ENCODE assay signal across 9 cellular contexts in the genomic region with DNA sequence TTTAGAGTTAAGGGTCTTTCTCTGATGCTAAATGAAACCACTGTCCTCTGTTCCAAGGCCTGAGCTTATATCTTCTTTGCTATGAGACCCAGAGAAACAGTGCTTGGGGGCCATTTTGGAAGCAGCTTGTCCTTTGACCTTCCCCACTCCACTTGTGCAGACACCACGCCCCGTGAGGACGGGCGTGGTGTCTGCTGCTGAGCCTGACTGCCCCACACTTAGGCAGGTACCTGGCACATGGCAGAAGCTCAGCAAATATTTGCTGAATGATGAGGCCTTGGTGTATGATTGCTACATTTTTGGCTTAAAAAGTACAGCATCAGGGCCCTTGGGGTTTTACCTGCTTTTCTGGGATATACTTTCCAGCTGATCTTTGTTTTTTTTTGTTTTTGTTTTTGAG.
DNase-seq lines count a peak whose midpoint lies in the region; ATAC-seq, FAIRE-seq and TF ChIP-seq lines count a peak whose summit lies in the region.
"Had no signal": no experiment of that assay in that cellular context is flagged by ENCODE, and none has a peak within 500 bp of the region (broad histone marks: within the 10 kb centered on the region; RNA-seq: fewer than 3 reads in every experiment).

No MANE protein-coding gene starts in this region.

- no peak overlapping the region for H2BK120ac ChIP-seq in mesenchymal stem cell (ENCODE audit: low read depth, low read length)

- intact Hi-C loops in heart left ventricle (cut with DNase I) = no loop called here
- intact Hi-C loops in left ventricle myocardium superior (cut with micrococcal nuclease) = no loop called here
- intact Hi-C loops in adrenal gland (cut with DNase I) = no loop called here

- no peak overlapping the region for H3K23ac ChIP-seq in mesenchymal stem cell (ENCODE audit: low read length in 2 of 2)

- no peak overlapping the region for H2BK12ac ChIP-seq in mesenchymal stem cell (ENCODE audit: low read length in 2 of 2)

- no peak for FAIRE-seq in GM12891 (lab: Jason Lieb, UNC)

- H3K4me2 ChIP-seq in mesenchymal stem cell (ENCODE audit: low read length, poor library complexity, severe bottlenecking) = no peak overlapping the region

- no peaks in the 10 kb centered on the region for H3K27me3 ChIP-seq in heart left ventricle
- H3K27me3 ChIP-seq in adrenal gland = no peaks in the 10 kb centered on the region
- no peaks in the 10 kb centered on the region for H3K27me3 ChIP-seq in mesenchymal stem cell (ENCODE audit: control insufficient read depth in 1 of 2, insufficient read depth in 1 of 2, low read length in 2 of 2)

- DNase-seq in heart left ventricle = no peak
- DNase-seq in left ventricle myocardium superior = no peak
- no peak for DNase-seq in adrenal gland
- DNase-seq in mesenchymal stem cell = no peak
- no peak for DNase-seq in nucleus accumbens (lab: John Stamatoyannopoulos, UW)
- no peak for DNase-seq in GM12891 (ENCODE audit: insufficient read length, low spot score)
- DNase-seq in COLO829 (ENCODE audit: low spot score) = no peak
- DNase-seq: H7 had no signal

- H3K9me3 ChIP-seq in heart left ventricle = no peaks in the 10 kb centered on the region
- no peaks in the 10 kb centered on the region for H3K9me3 ChIP-seq in adrenal gland (replicated peaks in 1 of 3)
- H3K9me3 ChIP-seq in mesenchymal stem cell (ENCODE audit: control insufficient read depth, low read length) = no peaks in the 10 kb centered on the region

- peak overlapping the region; percentile 84 for H2BK15ac ChIP-seq in mesenchymal stem cell (ENCODE audit: low read depth, poor library complexity, severe bottlenecking)

- peak overlapping the region in 1 of 12 donors; percentile 8 for H3K4me3 ChIP-seq in heart left ventricle
- no peak overlapping the region for H3K4me3 ChIP-seq in adrenal gland
- no peak overlapping the region for H3K4me3 ChIP-seq in mesenchymal stem cell (ENCODE audit: insufficient read depth in 1 of 2, low read depth in 1 of 2, low read length in 2 of 2)

- H3K4me1 ChIP-seq in heart left ventricle = peaks cover 2 to 100% (median 69%) of the 10 kb centered on the region in 12 donors
- peaks cover 39 to 66% of the 10 kb centered on the region in 2 donors for H3K4me1 ChIP-seq in adrenal gland (replicated peaks in 1 of 2)
- peaks cover 11% of the 10 kb centered on the region for H3K4me1 ChIP-seq in mesenchymal stem cell (ENCODE audit: control insufficient read depth, insufficient read depth, low read depth, low read length)

- H3K27ac ChIP-seq in heart left ventricle = peak overlapping the region; percentile 37 to 89 (median 81)
- H3K27ac ChIP-seq in adrenal gland = peak overlapping the region in 4 of 5 donors; percentile 41 to 82 (median 67)
- H3K27ac ChIP-seq in mesenchymal stem cell (ENCODE audit: low read length, poor library complexity, severe bottlenecking) = peak overlapping the region; percentile 69

- H3K14ac ChIP-seq in mesenchymal stem cell (ENCODE audit: low read length in 2 of 2) = no peak overlapping the region

- 58 to 82% (median 70%) methylated on average over 4 of the region's 4 CpGs for WGBS in heart left ventricle, 4 donors
- WGBS in adrenal gland, 4 donors = 67 to 91% (median 84%) methylated on average over 4 of the region's 4 CpGs
- WGBS in mesenchymal stem cell = 91% methylated on average over 4 of the region's 4 CpGs

- H3K9ac ChIP-seq in mesenchymal stem cell (ENCODE audit: low read length) = no peak overlapping the region

- H3K79me1 ChIP-seq in mesenchymal stem cell (replicated peaks; ENCODE audit: low read length, poor library complexity, severe bottlenecking) = peaks cover 22% of the 10 kb centered on the region

- H2AFZ ChIP-seq in mesenchymal stem cell (ENCODE audit: low read depth, low read length) = no peak overlapping the region

- H2BK5ac ChIP-seq in mesenchymal stem cell (ENCODE audit: low read depth, low read length, poor library complexity, severe bottlenecking) = no peak overlapping the region

- no peak overlapping the region for H4K8ac ChIP-seq in mesenchymal stem cell (ENCODE audit: low read length)

- H2AK5ac ChIP-seq in mesenchymal stem cell (ENCODE audit: low read length, severe bottlenecking) = peak overlapping the region; percentile 85

- no peak for TF ChIP-seq POLR2A in heart left ventricle (IDR thresholded peaks at IDR 0.05)
- no peak for TF ChIP-seq POLR2A in adrenal gland (IDR thresholded peaks at IDR 0.05)
- no peak for TF ChIP-seq POLR2A in GM12891 (IDR thresholded peaks at IDR 0.05; ENCODE audit: low read depth, low read length)

- H4K91ac ChIP-seq in mesenchymal stem cell (ENCODE audit: low read length) = no peak overlapping the region

- peak overlapping the region in 1 of 2 experiments; percentile 24 for H3K18ac ChIP-seq in mesenchymal stem cell (ENCODE audit: low read depth in 1 of 2, low read length in 2 of 2)

- peaks cover 0 to 9% (median 2%) of the 10 kb centered on the region in 9 donors for H3K36me3 ChIP-seq in heart left ventricle
- H3K36me3 ChIP-seq in adrenal gland (replicated peaks in 1 of 2) = no peaks in the 10 kb centered on the region
- H3K36me3 ChIP-seq in mesenchymal stem cell (ENCODE audit: control insufficient read depth in 1 of 2, insufficient read depth in 2 of 2, low read depth in 1 of 2, low read length in 2 of 2) = peaks cover 2 to 3% of the 10 kb centered on the region in 2 experiments

- TF ChIP-seq CTCF in heart left ventricle (IDR thresholded peaks at IDR 0.05) (no peak), adrenal gland (IDR thresholded peaks at IDR 0.05) (no peak)

- ATAC-seq in heart left ventricle (no peak), left ventricle myocardium superior (no peak), HG03439 (IDR thresholded peaks at IDR 0.05; ENCODE audit: unreplicated experiment) (no peak)

- H3K4ac ChIP-seq in mesenchymal stem cell (ENCODE audit: low read depth in 1 of 2, low read length in 2 of 2) = no peak overlapping the region

TF ChIP-seq in GM12891, 5 proteins besides CTCF, POLR2A, EP300 and RAD21:
- TF ChIP-seq POU2F2 (IDR thresholded peaks at IDR 0.05; ENCODE audit: low read depth, low read length) (no peak), POLR2AphosphoS5 (IDR thresholded peaks at IDR 0.05; ENCODE audit: low read depth, low read length) (no peak), SPI1 (IDR thresholded peaks at IDR 0.05; ENCODE audit: low read depth, low read length) (no peak), TAF1 (IDR thresholded peaks at IDR 0.05; ENCODE audit: low read depth, low read length) (no peak), PAX5 (IDR thresholded peaks at IDR 0.05; ENCODE audit: insufficient read depth, low read length, severe bottlenecking) (no peak)
